ENCODE assay signal across 32 cellular contexts in the genomic region with DNA sequence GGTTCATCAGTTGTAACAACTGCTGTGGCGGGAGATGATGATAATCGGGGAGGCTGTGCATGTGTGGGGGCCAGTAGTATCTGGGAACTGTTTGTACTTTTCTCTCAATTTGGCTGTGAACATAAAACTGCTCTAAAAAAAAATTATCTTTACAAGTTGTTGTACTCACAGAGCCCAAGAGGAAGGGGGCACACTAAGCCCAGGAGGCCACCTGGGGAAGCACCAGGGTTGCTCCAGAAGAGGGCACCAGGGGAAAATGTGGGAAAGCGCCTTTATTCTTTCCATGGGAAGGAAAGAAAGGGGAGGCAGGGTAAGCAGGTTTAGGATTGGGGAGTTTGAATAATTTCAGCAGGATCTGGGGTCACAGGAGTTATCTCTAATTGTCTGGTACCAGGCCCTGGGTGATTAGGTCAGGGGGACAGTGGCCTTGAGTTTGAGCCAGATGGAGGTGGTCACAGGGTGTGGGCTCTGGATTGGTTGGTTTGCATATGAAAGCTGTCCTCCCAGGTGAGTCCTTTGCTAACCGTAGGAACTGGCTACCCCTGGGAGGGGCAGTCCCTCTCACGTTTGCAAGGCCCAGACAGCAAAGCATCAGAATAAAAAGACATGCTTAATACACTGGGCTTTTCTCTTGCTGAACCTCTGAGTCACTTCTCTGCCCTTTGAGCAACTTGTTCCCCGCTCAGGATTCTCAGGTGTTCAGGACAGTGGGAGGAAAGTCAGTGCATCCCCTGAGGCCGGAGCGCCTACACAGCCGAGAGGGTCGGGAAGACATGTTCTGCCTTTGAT. TPM values are rescaled to one million over a fixed set of nuclear protein-coding genes. Genes with fewer than 3 reads are reported as not detected.
DNase-seq lines count a peak whose midpoint lies in the region; ATAC-seq and TF ChIP-seq lines count a peak whose summit lies in the region.
"Had no signal": no experiment of that assay in that cellular context is flagged by ENCODE, and none has a peak within 500 bp of the region (broad histone marks: within the 10 kb centered on the region; RNA-seq: fewer than 3 reads in every experiment).

No MANE protein-coding gene starts in this region.

- peak overlapping the region in 8 of 11 experiments; percentile 3 to 48 (median 22); a peak in 7 of 22 replicates for H3K4me2 ChIP-seq in BLaER1 treated with 17β-estradiol and CSF1 and Interleukin-3, amounts not matched to agents 10 nM and 100 nM
- H3K4me2 ChIP-seq in mesendoderm (ENCODE audit: low read length), result no peak overlapping the region
- H3K4me2 ChIP-seq: A549 had no signal

- no peaks in the 10 kb centered on the region for H3K27me3 Mint-ChIP-seq in endothelial cell (ENCODE audit: unreplicated experiment)
- H3K27me3 Mint-ChIP-seq: activated CD4-positive, alpha-beta memory T cell treated with anti-CD3 and anti-CD28 coated beads for 36 hours; activated naive CD4-positive, alpha-beta T cell treated with anti-CD3 and anti-CD28 coated beads, Interleukin-2, amount 50 U/mL, for 24 hours; activated T-helper 17 cell treated with anti-CD3 and anti-CD28 coated beads, Interleukin-2, amount 50 U/mL, for 72 hours had no signal

- no peak for DNase-seq in endothelial cell (ENCODE audit: low spot score)
- peak; percentile 47 for DNase-seq in mesendoderm
- no peak for DNase-seq in psoas muscle
- DNase-seq in activated naive CD4-positive, alpha-beta T cell treated with anti-CD3 and anti-CD28 coated beads, Interleukin-2, amount 50 U/mL, for 16 hours, result no peak
- DNase-seq in activated CD8-positive, alpha-beta memory T cell treated with anti-CD3 and anti-CD28 coated beads, Interleukin-2, amount 50 U/mL, for 4 hours, result no peak
- no peak for DNase-seq in NCI-H226
- DNase-seq: activated CD4-positive, alpha-beta memory T cell treated with anti-CD3 and anti-CD28 coated beads for 36 hours; anterior cingulate cortex; effector CD4-positive, alpha-beta T cell; foreskin fibroblast; heart left ventricle; IMR-90; left ventricle myocardium superior; naive thymus-derived CD8-positive, alpha-beta T cell; NCI-H1105; NCI-H1930; NCI-H69; RPMI8226; small intestine; stimulated activated CD4-positive, alpha-beta T cell treated with anti-CD3 and anti-CD28 coated beads, Interleukin-1b, Interleukin-23, amount 100 ng/mL, for 48 hours; T-helper 1 cell; transverse colon had no signal

- no peaks in the 10 kb centered on the region for H4K20me1 ChIP-seq in BLaER1 treated with 17β-estradiol and CSF1 and Interleukin-3, amounts not matched to agents 10 nM and 100 nM

- no peak overlapping the region for H3K23ac ChIP-seq in mesendoderm (ENCODE audit: low read length)

- no peaks in the 10 kb centered on the region for H3K36me3 Mint-ChIP-seq in endothelial cell (ENCODE audit: low read depth, unreplicated experiment)
- H3K36me3 Mint-ChIP-seq: activated CD4-positive, alpha-beta memory T cell treated with anti-CD3 and anti-CD28 coated beads for 36 hours; activated naive CD4-positive, alpha-beta T cell treated with anti-CD3 and anti-CD28 coated beads, Interleukin-2, amount 50 U/mL, for 24 hours; naive thymus-derived CD8-positive, alpha-beta T cell had no signal

- no peak overlapping the region for H4K5ac ChIP-seq in mesendoderm (ENCODE audit: low read length)

- TF ChIP-seq CTCF in endothelial cell (IDR thresholded peaks at IDR 0.05; ENCODE audit: unreplicated experiment) (no peak), psoas muscle (IDR thresholded peaks at IDR 0.05) (no peak)

- H3K4me3 Mint-ChIP-seq in endothelial cell (ENCODE audit: unreplicated experiment), result no peak overlapping the region
- H3K4me3 Mint-ChIP-seq: activated CD4-positive, alpha-beta memory T cell treated with anti-CD3 and anti-CD28 coated beads for 36 hours; activated naive CD4-positive, alpha-beta T cell treated with anti-CD3 and anti-CD28 coated beads, Interleukin-2, amount 50 U/mL, for 24 hours; activated T-helper 17 cell treated with anti-CD3 and anti-CD28 coated beads, Interleukin-2, amount 50 U/mL, for 72 hours; naive thymus-derived CD8-positive, alpha-beta T cell had no signal

- H3K9ac ChIP-seq in BLaER1 treated with 17β-estradiol and CSF1 and Interleukin-3, amounts not matched to agents 10 nM and 100 nM, result peak overlapping the region in 2 of 11 experiments; percentile 21 to 23; a peak in 3 of 22 replicates
- H3K9ac ChIP-seq in HUES64 (ENCODE audit: low read depth, low read length) (peak overlapping the region; percentile 18; the same call in 1 of the 2 replicates), mesendoderm (ENCODE audit: low read length) (no peak overlapping the region)

- H3K9me3 ChIP-seq in BLaER1 treated with 17β-estradiol and CSF1 and Interleukin-3, amounts not matched to agents 10 nM and 100 nM (replicated peaks in 1 of 11), result no peaks in the 10 kb centered on the region
- H3K9me3 ChIP-seq in HUES64 (ENCODE audit: insufficient read depth, low read depth, low read length) (no peaks in the 10 kb centered on the region), psoas muscle (no peaks in the 10 kb centered on the region)
- H3K9me3 ChIP-seq: A549, heart left ventricle, ovary, transverse colon had no signal

- no peak overlapping the region for H3K27ac ChIP-seq in BLaER1 treated with 17β-estradiol and CSF1 and Interleukin-3, amounts not matched to agents 10 nM and 100 nM
- peak overlapping the region; percentile 75 for H3K27ac ChIP-seq in HUES64 (ENCODE audit: low read depth, low read length)
- H3K27ac ChIP-seq in mesendoderm (ENCODE audit: low read depth, low read length), result no peak overlapping the region
- H3K27ac ChIP-seq in psoas muscle, result no peak overlapping the region
- H3K27ac ChIP-seq: A549, heart left ventricle, ovary, transverse colon had no signal

- no peaks in the 10 kb centered on the region for H3K79me1 ChIP-seq in mesendoderm (ENCODE audit: low read length)

- peak overlapping the region; percentile 2 for H3K27ac Mint-ChIP-seq in endothelial cell (ENCODE audit: unreplicated experiment)
- H3K27ac Mint-ChIP-seq: activated CD4-positive, alpha-beta memory T cell treated with anti-CD3 and anti-CD28 coated beads for 36 hours; activated naive CD4-positive, alpha-beta T cell treated with anti-CD3 and anti-CD28 coated beads, Interleukin-2, amount 50 U/mL, for 24 hours; activated T-helper 17 cell treated with anti-CD3 and anti-CD28 coated beads, Interleukin-2, amount 50 U/mL, for 72 hours; naive thymus-derived CD8-positive, alpha-beta T cell had no signal

- H3K18ac ChIP-seq in mesendoderm (ENCODE audit: low read length), result no peak overlapping the region

- H3K4ac ChIP-seq in mesendoderm (ENCODE audit: low read depth, low read length), result no peak overlapping the region

- no peaks in the 10 kb centered on the region for H3K36me3 ChIP-seq in BLaER1 treated with 17β-estradiol and CSF1 and Interleukin-3, amounts not matched to agents 10 nM and 100 nM
- no peaks in the 10 kb centered on the region for H3K36me3 ChIP-seq in HUES64 (ENCODE audit: insufficient read depth, low read length)
- no peaks in the 10 kb centered on the region for H3K36me3 ChIP-seq in mesendoderm (ENCODE audit: control insufficient read depth, insufficient read depth, low read length)
- no peaks in the 10 kb centered on the region for H3K36me3 ChIP-seq in psoas muscle (ENCODE audit: insufficient read depth in 1 of 2, low read depth in 1 of 2)
- H3K36me3 ChIP-seq: heart left ventricle, ovary, transverse colon had no signal

- no peaks in the 10 kb centered on the region for H3K9me3 Mint-ChIP-seq in endothelial cell (ENCODE audit: unreplicated experiment)
- H3K9me3 Mint-ChIP-seq: activated CD4-positive, alpha-beta memory T cell treated with anti-CD3 and anti-CD28 coated beads for 36 hours; activated naive CD4-positive, alpha-beta T cell treated with anti-CD3 and anti-CD28 coated beads, Interleukin-2, amount 50 U/mL, for 24 hours; activated T-helper 17 cell treated with anti-CD3 and anti-CD28 coated beads, Interleukin-2, amount 50 U/mL, for 72 hours; naive thymus-derived CD8-positive, alpha-beta T cell had no signal

- H3K27me3 ChIP-seq in BLaER1 treated with 17β-estradiol and CSF1 and Interleukin-3, amounts not matched to agents 10 nM and 100 nM, result no peaks in the 10 kb centered on the region
- H3K27me3 ChIP-seq in HUES64 (ENCODE audit: insufficient read depth, low read length) (no peaks in the 10 kb centered on the region), mesendoderm (ENCODE audit: insufficient read depth, low read length, poor library complexity) (no peaks in the 10 kb centered on the region), psoas muscle (ENCODE audit: insufficient read depth in 3 of 3, low read length in 2 of 3) (no peaks in the 10 kb centered on the region)
- H3K27me3 ChIP-seq: heart left ventricle, ovary, transverse colon had no signal

- intact Hi-C loops in psoas muscle (cut with DNase I), result loop anchor here (10.0 kb wide), 1 partner anchor 104 kb away; a partner anchor contains a TSS

- ATAC-seq in psoas muscle, result no peak
- ATAC-seq: A549; activated CD4-positive, CD25-positive, alpha-beta regulatory T cell treated with anti-CD3 and anti-CD28 coated beads, Interleukin-2, amount 50 U/mL, for 24 hours; activated T-helper 17 cell treated with anti-CD3 and anti-CD28 coated beads, Interleukin-2, amount 50 U/mL, for 72 hours; heart left ventricle; left ventricle myocardium superior; naive thymus-derived CD8-positive, alpha-beta T cell had no signal

- H3K4me1 ChIP-seq in BLaER1 treated with 17β-estradiol and CSF1 and Interleukin-3, amounts not matched to agents 10 nM and 100 nM, result peaks cover 0 to 18% (median 6%) of the 10 kb centered on the region in 10 experiments; a peak in 10 of 20 replicates
- H3K4me1 ChIP-seq in HUES64 (ENCODE audit: insufficient read depth, low read length) (peaks cover 14% of the 10 kb centered on the region), mesendoderm (ENCODE audit: control insufficient read depth, low read depth, low read length) (no peaks in the 10 kb centered on the region), psoas muscle (peaks cover 15% of the 10 kb centered on the region)
- H3K4me1 ChIP-seq: A549 had no signal

- H2BK15ac ChIP-seq in mesendoderm (replicated peaks; ENCODE audit: low read depth), result no peak overlapping the region

- no peaks in the 10 kb centered on the region for H3K79me2 ChIP-seq in mesendoderm (ENCODE audit: control insufficient read depth, insufficient read depth, low read length)

- peaks cover 5% of the 10 kb centered on the region for H3K4me1 Mint-ChIP-seq in endothelial cell (ENCODE audit: unreplicated experiment)

- H2AK5ac ChIP-seq in mesendoderm (ENCODE audit: low read length), result no peak overlapping the region

- 34% methylated on average over 10 of the region's 10 CpGs for WGBS in HUES64
- no CpG with 5 or more reads among the region's 10 CpGs for WGBS in mesendoderm (ENCODE audit: extremely low coverage, insufficient coverage, low lambda C conversion rate)
- 48 to 74% (median 52%) methylated on average over 10 of the region's 10 CpGs for WGBS in psoas muscle, 3 donors

- H2BK120ac ChIP-seq in mesendoderm (ENCODE audit: low read depth, low read length), result no peak overlapping the region

- no peak overlapping the region for H3K56ac ChIP-seq in mesendoderm (ENCODE audit: low read length)

- no peak overlapping the region for H4K8ac ChIP-seq in mesendoderm (ENCODE audit: low read depth, low read length)

- no peak overlapping the region for H2BK5ac ChIP-seq in mesendoderm (ENCODE audit: low read length)

- H3K4me3 ChIP-seq in BLaER1 treated with 17β-estradiol and CSF1 and Interleukin-3, amounts not matched to agents 10 nM and 100 nM, result no peak overlapping the region
- H3K4me3 ChIP-seq in HUES64 (ENCODE audit: low read length) (no peak overlapping the region; the same call in 1 of the 2 replicates), mesendoderm (ENCODE audit: low read length) (no peak overlapping the region), psoas muscle (no peak overlapping the region)
- H3K4me3 ChIP-seq: A549, heart left ventricle, ovary, transverse colon had no signal

RNA-seq across cellular contexts. Expression of a gene that starts 11.2 kb away (rescaled TPM):
- not detected for polyA plus RNA-seq in HUES64 (2013, experiment 1 of 2)
- polyA plus RNA-seq in HUES64 (2013, experiment 2 of 2), result not detected
- not detected for total RNA-seq in endothelial cell (ENCODE audit: unreplicated experiment)
- polyA plus RNA-seq in mesendoderm (2013, experiment 1 of 2), result not detected
- polyA plus RNA-seq in mesendoderm (2013, experiment 2 of 2), result not detected
- 10 to 100 TPM in 1 of 4 donors, 1 to 10 TPM in 3; 3.1 to 12.6 (median 5.1) TPM for total RNA-seq in psoas muscle
- 1 to 10 TPM; 1.1 to 2.4 (median 1.5) TPM for polyA plus RNA-seq in psoas muscle
- total RNA-seq: activated CD4-positive, alpha-beta memory T cell treated with anti-CD3 and anti-CD28 coated beads for 36 hours; activated T-helper 17 cell treated with anti-CD3 and anti-CD28 coated beads, Interleukin-2, amount 50 U/mL, for 72 hours; bronchial epithelial cell; IMR-90; naive thymus-derived CD8-positive, alpha-beta T cell; SK-MEL-5 had no signal
- polyA plus RNA-seq: A549; IMR-90; naive thymus-derived CD8-positive, alpha-beta T cell had no signal

RNA-seq across cellular contexts. Expression of a gene that starts 19.2 kb away (rescaled TPM):
- not detected for polyA plus RNA-seq in HUES64 (2013, experiment 1 of 2)
- polyA plus RNA-seq in HUES64 (2013, experiment 2 of 2), result not detected
- total RNA-seq in endothelial cell (ENCODE audit: unreplicated experiment), result not detected
- polyA plus RNA-seq in mesendoderm (2013, experiment 1 of 2), result not detected
- polyA plus RNA-seq in mesendoderm (2013, experiment 2 of 2), result not detected
- under 1 TPM in 1 of 4 donors, not detected in 3; 0.10 TPM for total RNA-seq in psoas muscle
- not detected for polyA plus RNA-seq in psoas muscle
- total RNA-seq: activated CD4-positive, alpha-beta memory T cell treated with anti-CD3 and anti-CD28 coated beads for 36 hours; bronchial epithelial cell; heart left ventricle; IMR-90; left ventricle myocardium superior; SK-MEL-5; transverse colon had no signal
- polyA plus RNA-seq: A549; esophagus; heart left ventricle; IMR-90; naive thymus-derived CD8-positive, alpha-beta T cell; small intestine had no signal
